In the genomic region with DNA sequence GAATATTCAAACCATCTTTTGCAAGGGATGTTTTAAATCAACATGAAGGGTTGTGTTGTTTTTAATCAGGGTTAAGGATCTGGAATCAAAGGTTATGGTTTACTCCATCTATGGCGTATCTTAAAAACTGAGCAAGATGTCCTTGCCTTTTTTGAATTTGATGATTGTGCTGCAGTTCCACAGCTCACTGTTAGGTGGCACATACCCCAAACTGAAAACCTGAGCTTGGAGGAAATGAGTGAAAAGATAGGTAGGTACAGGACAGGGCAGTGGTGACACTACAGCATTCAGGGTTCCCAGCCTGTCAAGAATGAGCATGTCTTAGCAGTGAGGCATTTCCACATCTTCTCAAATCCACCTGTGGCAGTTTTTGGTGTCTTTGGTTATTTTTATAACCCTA, we compare ENCODE assay signal across 9 cellular contexts. TPM values are rescaled to one million over a fixed set of nuclear protein-coding genes. Genes with fewer than 3 reads are reported as not detected.
DNase-seq lines count a peak whose midpoint lies in the region; ATAC-seq and TF ChIP-seq lines count a peak whose summit lies in the region.
"Had no signal": no experiment of that assay in that cellular context is flagged by ENCODE, and none has a peak within 500 bp of the region (broad histone marks: within the 10 kb centered on the region; RNA-seq: fewer than 3 reads in every experiment).

No MANE protein-coding gene starts in this region.

- no peak overlapping the region for H3K4me3 ChIP-seq in AG04450 (ENCODE audit: low read depth, low read length)
- H3K4me3 ChIP-seq in DOHH2 (ENCODE audit: low read length), result no peak overlapping the region
- H3K4me3 ChIP-seq in stomach, result no peak overlapping the region

- 33 to 66% (median 50%) methylated on average over 1 of the region's 1 CpG for whole genome bisulfite sequencing in stomach, 5 donors

- H3K36me3 Mint-ChIP-seq in activated CD4-positive, alpha-beta T cell treated with anti-CD3 and anti-CD28 coated beads, Interleukin-2, amount 10 ng/mL, durations not matched to agents 7 days and 5 days (ENCODE audit: low read depth), result peaks cover 1% of the 10 kb centered on the region
- no peaks in the 10 kb centered on the region for H3K36me3 Mint-ChIP-seq in glutamatergic neuron (ENCODE audit: unreplicated experiment)

- no peak for DNase-seq in AG04450 (ENCODE audit: low read depth, low spot score)
- DNase-seq in activated CD4-positive, alpha-beta T cell treated with anti-CD3 and anti-CD28 coated beads, Interleukin-2, amount 10 ng/mL, durations not matched to agents 7 days and 5 days, result peak; percentile 37
- DNase-seq in glutamatergic neuron, result no peak
- no peak for DNase-seq in stomach
- DNase-seq in GM19238 (ENCODE audit: insufficient read length, low spot score), result no peak

- peak overlapping the region; percentile 73 for H3K27ac Mint-ChIP-seq in activated CD4-positive, alpha-beta T cell treated with anti-CD3 and anti-CD28 coated beads, Interleukin-2, amount 10 ng/mL, durations not matched to agents 7 days and 5 days
- no peak overlapping the region for H3K27ac Mint-ChIP-seq in glutamatergic neuron (ENCODE audit: unreplicated experiment)

- intact Hi-C loops in stomach (cut with DNase I; ENCODE audit: low total_unique reads), result no loop called here

- no peaks in the 10 kb centered on the region for H3K79me2 ChIP-seq in DOHH2 (ENCODE audit: control insufficient read depth, low read length)

- no peaks in the 10 kb centered on the region for H3K9me2 ChIP-seq in DOHH2 (replicated peaks; ENCODE audit: control insufficient read depth, low read length)

- no peak overlapping the region for H3K27ac ChIP-seq in AG04450 (ENCODE audit: low read depth, low read length)
- H3K27ac ChIP-seq in DOHH2 (ENCODE audit: low read depth, low read length), result no peak overlapping the region
- H3K27ac ChIP-seq in stomach, result peak overlapping the region in 1 of 5 donors; percentile 38

- TF ChIP-seq CTCF in AG04450 (IDR thresholded peaks at IDR 0.05; ENCODE audit: low read depth, low read length), result peak; percentile 60
- TF ChIP-seq CTCF in DOHH2 (IDR thresholded peaks at IDR 0.05; ENCODE audit: low read depth, low read length, poor library complexity, severe bottlenecking), result peak; percentile 36
- TF ChIP-seq CTCF in glutamatergic neuron (IDR thresholded peaks at IDR 0.05; ENCODE audit: partially characterized antibody, unreplicated experiment), result peak; percentile 48
- peak in 5 of 7 experiments; percentile 19 to 51 (median 43) for TF ChIP-seq CTCF in stomach (IDR thresholded peaks at IDR 0.05)

- no peak overlapping the region for H3K4me3 Mint-ChIP-seq in activated CD4-positive, alpha-beta T cell treated with anti-CD3 and anti-CD28 coated beads, Interleukin-2, amount 10 ng/mL, durations not matched to agents 7 days and 5 days
- no peak overlapping the region for H3K4me3 Mint-ChIP-seq in glutamatergic neuron (ENCODE audit: unreplicated experiment)

- CTCF ChIA-PET in AG04450 (lab: Charles Lee), result interaction anchor here (2.4 kb wide), 1 partner anchor 12 kb away, joined by 7 read pairs; a partner anchor contains a TSS
- CTCF ChIA-PET in activated CD4-positive, alpha-beta T cell treated with anti-CD3 and anti-CD28 coated beads, Interleukin-2, amount 10 ng/mL, durations not matched to agents 7 days and 5 days (lab: Charles Lee), result interaction anchor here (0.7 to 1.5 kb wide), 4 partner anchors 12 to 49 kb away, joined by 3 to 8 read pairs (median 4); a partner anchor contains a TSS

- POLR2A ChIA-PET in AG04450 (lab: Yijun Ruan, JAX), result no interaction called here
- POLR2A ChIA-PET in activated CD4-positive, alpha-beta T cell treated with anti-CD3 and anti-CD28 coated beads, Interleukin-2, amount 10 ng/mL, durations not matched to agents 7 days and 5 days (lab: Charles Lee), result interaction anchor here (1.0 kb wide), 1 partner anchor 12 kb away, joined by 4 read pairs; no protein-coding TSS in a partner anchor

- H4K20me1 ChIP-seq in DOHH2 (ENCODE audit: control insufficient read depth, insufficient read depth, low read depth, low read length), result no peaks in the 10 kb centered on the region

- no peak overlapping the region for H3K4me2 ChIP-seq in DOHH2 (ENCODE audit: low read length)

- ATAC-seq in HG03520 (IDR thresholded peaks at IDR 0.05; ENCODE audit: unreplicated experiment) (peak; percentile 20), HG02623 (IDR thresholded peaks at IDR 0.05; ENCODE audit: unreplicated experiment) (no peak)

- H3F3A ChIP-seq in DOHH2 (ENCODE audit: control insufficient read depth, insufficient read depth), result no peaks in the 10 kb centered on the region

- no peaks in the 10 kb centered on the region for H3K27me3 Mint-ChIP-seq in activated CD4-positive, alpha-beta T cell treated with anti-CD3 and anti-CD28 coated beads, Interleukin-2, amount 10 ng/mL, durations not matched to agents 7 days and 5 days
- no peaks in the 10 kb centered on the region for H3K27me3 Mint-ChIP-seq in glutamatergic neuron (ENCODE audit: unreplicated experiment)

- TF ChIP-seq EP300 in stomach (IDR thresholded peaks at IDR 0.05), result no peak

- H3K27me3 ChIP-seq in AG04450 (ENCODE audit: control insufficient read depth, insufficient read depth, low read length) (no peaks in the 10 kb centered on the region), DOHH2 (ENCODE audit: control insufficient read depth, low read length) (no peaks in the 10 kb centered on the region), stomach (no peaks in the 10 kb centered on the region)

- H3K4me1 Mint-ChIP-seq in activated CD4-positive, alpha-beta T cell treated with anti-CD3 and anti-CD28 coated beads, Interleukin-2, amount 10 ng/mL, durations not matched to agents 7 days and 5 days, result peaks cover 30% of the 10 kb centered on the region
- H3K4me1 Mint-ChIP-seq in glutamatergic neuron (ENCODE audit: low read depth, unreplicated experiment), result no peaks in the 10 kb centered on the region

- H3K9me3 ChIP-seq in AG04450 (ENCODE audit: control insufficient read depth, insufficient read depth, low read length) (no peaks in the 10 kb centered on the region), DOHH2 (ENCODE audit: control insufficient read depth, insufficient read depth, low read length) (no peaks in the 10 kb centered on the region), stomach (no peaks in the 10 kb centered on the region)

- no peak for TF ChIP-seq POLR2A in stomach (IDR thresholded peaks at IDR 0.05)

- H3K9me3 Mint-ChIP-seq in activated CD4-positive, alpha-beta T cell treated with anti-CD3 and anti-CD28 coated beads, Interleukin-2, amount 10 ng/mL, durations not matched to agents 7 days and 5 days, result no peaks in the 10 kb centered on the region
- peaks cover 2% of the 10 kb centered on the region for H3K9me3 Mint-ChIP-seq in glutamatergic neuron (ENCODE audit: unreplicated experiment)

- 0 out of 2 replicates have a peak, but pooled peaks cover 2% of the 10 kb centered on the region for H3K4me1 ChIP-seq in DOHH2 (ENCODE audit: control insufficient read depth, low read length)
- peaks cover 0 to 11% (median 3%) of the 10 kb centered on the region in 4 donors for H3K4me1 ChIP-seq in stomach

- H3K36me3 ChIP-seq in DOHH2 (ENCODE audit: control insufficient read depth, low read length) (no peaks in the 10 kb centered on the region), stomach (peaks cover 0 to 13% (median 0%) of the 10 kb centered on the region in 4 donors)

RNA-seq across cellular contexts. Expression of a gene that starts 13.1 kb away (rescaled TPM):
- polyA plus RNA-seq in AG04450 (2011; rRNA removed) (16.3 and 16.7 TPM in 2 replicates), stomach (10 to 100 TPM; 17.9 to 27.0 (median 21.5) TPM)
- 7.7 and 12.8 TPM in 2 replicates for polyA minus RNA-seq in AG04450 (2011; rRNA and poly(A)+ RNA removed)
- 10 to 100 TPM; 33.2 to 37.2 TPM for total RNA-seq in activated CD4-positive, alpha-beta T cell treated with anti-CD3 and anti-CD28 coated beads, Interleukin-2, amount 10 ng/mL, durations not matched to agents 7 days and 5 days
- total RNA-seq in glutamatergic neuron (ENCODE audit: unreplicated experiment) (27.7 TPM), stomach (10 to 100 TPM in 3 of 5 donors, 1 to 10 TPM in 2; 1.2 to 23.5 (median 13.4) TPM)

RNA-seq across cellular contexts. Expression of a gene that starts 22.0 kb away (rescaled TPM):
- polyA plus RNA-seq in AG04450 (2011; rRNA removed) (not detected in 2 replicates), stomach (not detected)
- not detected in 2 replicates for polyA minus RNA-seq in AG04450 (2011; rRNA and poly(A)+ RNA removed)
- not detected for total RNA-seq in activated CD4-positive, alpha-beta T cell treated with anti-CD3 and anti-CD28 coated beads, Interleukin-2, amount 10 ng/mL, durations not matched to agents 7 days and 5 days
- total RNA-seq in glutamatergic neuron (ENCODE audit: unreplicated experiment) (not detected), stomach (under 1 TPM in 1 of 5 donors, not detected in 4; 0.72 TPM)
- total RNA-seq: RPMI7951 had no signal

RNA-seq across cellular contexts. Expression of a gene that starts 22.6 kb away (rescaled TPM):
- polyA plus RNA-seq in AG04450 (2011; rRNA removed), result 75.7 and 76.7 TPM in 2 replicates
- 63.3 and 88.0 TPM in 2 replicates for polyA minus RNA-seq in AG04450 (2011; rRNA and poly(A)+ RNA removed)
- 10 to 100 TPM; 52.6 to 55.7 TPM for total RNA-seq in activated CD4-positive, alpha-beta T cell treated with anti-CD3 and anti-CD28 coated beads, Interleukin-2, amount 10 ng/mL, durations not matched to agents 7 days and 5 days
- total RNA-seq in glutamatergic neuron (ENCODE audit: unreplicated experiment), result 86.4 TPM
- 100 to 1,000 TPM in 1 of 5 donors, 10 to 100 TPM in 3, 1 to 10 TPM in 1; 8.7 to 138 (median 66.4) TPM for total RNA-seq in stomach
- 10 to 100 TPM; 18.0 to 50.4 (median 32.9) TPM for polyA plus RNA-seq in stomach

RNA-seq across cellular contexts. Expression of a gene that starts 59.6 kb away (rescaled TPM):
- not detected in 2 replicates for polyA plus RNA-seq in AG04450 (2011; rRNA removed)
- not detected in 2 replicates for polyA minus RNA-seq in AG04450 (2011; rRNA and poly(A)+ RNA removed)
- total RNA-seq in activated CD4-positive, alpha-beta T cell treated with anti-CD3 and anti-CD28 coated beads, Interleukin-2, amount 10 ng/mL, durations not matched to agents 7 days and 5 days, result not detected
- total RNA-seq in glutamatergic neuron (ENCODE audit: unreplicated experiment), result not detected
- total RNA-seq in stomach, result not detected
- not detected for polyA plus RNA-seq in stomach
- total RNA-seq: RPMI7951 had no signal
